Comparison of ENCODE assay signal across 8 cellular contexts in genomic region chr2:119338826-119339561, GRCh38. TPM values are rescaled to one million over a fixed set of nuclear protein-coding genes. Genes with fewer than 3 reads are reported as not detected.
DNase-seq lines count a peak whose midpoint lies in the region; ATAC-seq and TF ChIP-seq lines count a peak whose summit lies in the region.

No MANE protein-coding gene starts in this region.

- no peaks in the 10 kb centered on the region for H3K79me2 ChIP-seq in OCI-LY7 (ENCODE audit: insufficient read depth, low read depth, low read length)

- H3K4me1 Mint-ChIP-seq in central memory CD8-positive, alpha-beta T cell = peaks cover 16% of the 10 kb centered on the region

- POLR2A ChIA-PET in OCI-LY7 (lab: Charles Lee) = interaction anchor here (0.7 to 2.3 kb wide), 8 partner anchors 9 to 30 kb away, joined by 3 to 28 read pairs (median 4); partner anchors contain the start of genes C2orf76 and DBI

- ATAC-seq in GM18870 (IDR thresholded peaks at IDR 0.05; ENCODE audit: unreplicated experiment) (peak; percentile 89), HG02840 (IDR thresholded peaks at IDR 0.05; ENCODE audit: low FRiP score, unreplicated experiment) (peak; percentile 94), upper lobe of right lung (peak; percentile 96)
- ATAC-seq in central memory CD8-positive, alpha-beta T cell (replicated peaks; ENCODE audit: extremely low read depth, poor library complexity, severe bottlenecking) = peak; percentile 100

- peak overlapping the region; percentile 14 for H3K4me3 Mint-ChIP-seq in central memory CD8-positive, alpha-beta T cell

- H3K9me3 ChIP-seq in OCI-LY7 (ENCODE audit: low read length) (no peaks in the 10 kb centered on the region), upper lobe of right lung (no peaks in the 10 kb centered on the region), HAP-1 (no peaks in the 10 kb centered on the region)

- H2AFZ ChIP-seq in OCI-LY7 (ENCODE audit: low read length) = peak overlapping the region; percentile 79

- peak overlapping the region; percentile 44 for H3K27ac ChIP-seq in OCI-LY7 (ENCODE audit: low read depth, low read length, poor library complexity, severe bottlenecking)
- no peak overlapping the region for H3K27ac ChIP-seq in upper lobe of right lung

- peak overlapping the region; percentile 18 for H3K4me3 ChIP-seq in OCI-LY7 (ENCODE audit: low read depth, low read length, poor library complexity, severe bottlenecking)
- no peak overlapping the region for H3K4me3 ChIP-seq in upper lobe of right lung
- no peak overlapping the region for H3K4me3 ChIP-seq in HAP-1

- CTCF ChIA-PET in OCI-LY7 (lab: Charles Lee; ENCODE audit: unreplicated experiment) = interaction anchor here (1.7 kb wide), 1 partner anchor 10 kb away, joined by 4 read pairs; no protein-coding TSS in a partner anchor

- H3K36me3 Mint-ChIP-seq in central memory CD8-positive, alpha-beta T cell (ENCODE audit: insufficient read depth) = peaks cover 3% of the 10 kb centered on the region

- in situ Hi-C loops in HAP-1 (cut with MboI; ENCODE audit: low sequenced_read_pairs) = no loop called here

- H3K9me3 Mint-ChIP-seq in central memory CD8-positive, alpha-beta T cell = no peaks in the 10 kb centered on the region

- H3K36me3 ChIP-seq in OCI-LY7 (ENCODE audit: insufficient read depth, low read length) (no peaks in the 10 kb centered on the region), upper lobe of right lung (no peaks in the 10 kb centered on the region), HAP-1 (replicated peaks) (no peaks in the 10 kb centered on the region)

- no peaks in the 10 kb centered on the region for H3K27me3 Mint-ChIP-seq in central memory CD8-positive, alpha-beta T cell

- H3K27me3 ChIP-seq in upper lobe of right lung (no peaks in the 10 kb centered on the region), HAP-1 (ENCODE audit: low read depth) (no peaks in the 10 kb centered on the region)

- intact Hi-C loops in OCI-LY7 (cut with micrococcal nuclease; ENCODE audit: unreplicated experiment) (no loop called here), upper lobe of right lung (cut with DNase I) (no loop called here)

- BruUV-seq in OCI-LY7 (replicated peaks; lab: Mats Ljungman, UMichigan) = TSS peak; percentile 56

- DNase-seq in OCI-LY7 (ENCODE audit: low spot score) = peak; percentile 66
- DNase-seq in central memory CD8-positive, alpha-beta T cell (ENCODE audit: low spot score in 2 of 2) = peak; percentile 22 to 45
- peak; percentile 77 for DNase-seq in upper lobe of right lung
- no peak for DNase-seq in HAP-1 (ENCODE audit: low spot score in 2 of 2)
- no peak for DNase-seq in DMS79 treated with DMSO at 0.1 percent for 48 hours (lab: John Stamatoyannopoulos, UW)
- no peak for DNase-seq in dermis blood vessel endothelial cell

- H3K4me1 ChIP-seq in OCI-LY7 (ENCODE audit: insufficient read depth, low read length, poor library complexity, severe bottlenecking) (peaks cover 38% of the 10 kb centered on the region), upper lobe of right lung (peaks cover 5% of the 10 kb centered on the region), HAP-1 (0 out of 2 replicates have a peak, but pooled peaks cover 3% of the 10 kb centered on the region)

- peak overlapping the region; percentile 63 for H3K27ac Mint-ChIP-seq in central memory CD8-positive, alpha-beta T cell (ENCODE audit: low read depth)

- peak overlapping the region; percentile 52 for H3K4me2 ChIP-seq in OCI-LY7 (ENCODE audit: low read length)

- no peaks in the 10 kb centered on the region for H4K20me1 ChIP-seq in OCI-LY7 (ENCODE audit: insufficient read depth, low read length)

- no peak for TF ChIP-seq CTCF in OCI-LY7 (conservative IDR thresholded peaks at IDR 0.05; ENCODE audit: low read length)
- TF ChIP-seq CTCF in upper lobe of right lung (IDR thresholded peaks at IDR 0.05) = no peak

- H3K9me2 ChIP-seq in OCI-LY7 (ENCODE audit: insufficient read depth, low read length) = no peaks in the 10 kb centered on the region

RNA-seq across cellular contexts. Expression of gene C2orf76, which starts 27.6 kb away (rescaled TPM):
- total RNA-seq in OCI-LY7 (2014; rRNA removed; shearing (Covaris generic)) = 14.2 and 15.4 TPM in 2 replicates
- total RNA-seq in OCI-LY7 (2022) (17.7 and 22.5 TPM in 2 replicates), upper lobe of right lung (11.8 TPM), dermis blood vessel endothelial cell (12.6 and 14.6 TPM in 2 replicates)

RNA-seq across cellular contexts. Expression of gene DBI, which starts 27.8 kb away (rescaled TPM):
- 293 and 348 TPM in 2 replicates for total RNA-seq in OCI-LY7 (2014; rRNA removed; shearing (Covaris generic))
- 309 and 338 TPM in 2 replicates for total RNA-seq in OCI-LY7 (2022)
- total RNA-seq in upper lobe of right lung = 176 TPM
- 82.2 and 121 TPM in 2 replicates for total RNA-seq in dermis blood vessel endothelial cell

Comparison
In these comparisons a context has a peak if more than half of its experiments do, and no peak if none do; other contexts are left out.
1. DNase-seq: peak in OCI-LY7 (single experiment), central memory CD8-positive, alpha-beta T cell (2 of 2) and upper lobe of right lung (single experiment); none in HAP-1 (0 of 2), DMS79 treated with DMSO at 0.1 percent for 48 hours (single experiment) and dermis blood vessel endothelial cell (single experiment).
2. Peak in every context shown above with its lines, with median percentiles within 50 percentile points of each other: ATAC-seq.